In genomic region chr3:124833710-124834332, GRCh38 we compare ENCODE assay signal across 1 cellular context.
TF ChIP-seq lines count a peak whose summit lies in the region.

No MANE protein-coding gene starts in this region.

TF ChIP-seq in GM12878, 131 proteins besides CTCF, POLR2A, EP300 and RAD21:
- TF ChIP-seq E4F1 (IDR thresholded peaks at IDR 0.05; ENCODE audit: borderline replicate concordance, partially characterized antibody): no peak
- peak; percentile 23; the same call in 1 of the 2 replicates for TF ChIP-seq IKZF1 (conservative IDR thresholded peaks at IDR 0.05)
- peak; percentile 21 to 52; a peak in 1 of 4 replicates for TF ChIP-seq IKZF2 (IDR thresholded peaks at IDR 0.05)
